In the genomic region with DNA sequence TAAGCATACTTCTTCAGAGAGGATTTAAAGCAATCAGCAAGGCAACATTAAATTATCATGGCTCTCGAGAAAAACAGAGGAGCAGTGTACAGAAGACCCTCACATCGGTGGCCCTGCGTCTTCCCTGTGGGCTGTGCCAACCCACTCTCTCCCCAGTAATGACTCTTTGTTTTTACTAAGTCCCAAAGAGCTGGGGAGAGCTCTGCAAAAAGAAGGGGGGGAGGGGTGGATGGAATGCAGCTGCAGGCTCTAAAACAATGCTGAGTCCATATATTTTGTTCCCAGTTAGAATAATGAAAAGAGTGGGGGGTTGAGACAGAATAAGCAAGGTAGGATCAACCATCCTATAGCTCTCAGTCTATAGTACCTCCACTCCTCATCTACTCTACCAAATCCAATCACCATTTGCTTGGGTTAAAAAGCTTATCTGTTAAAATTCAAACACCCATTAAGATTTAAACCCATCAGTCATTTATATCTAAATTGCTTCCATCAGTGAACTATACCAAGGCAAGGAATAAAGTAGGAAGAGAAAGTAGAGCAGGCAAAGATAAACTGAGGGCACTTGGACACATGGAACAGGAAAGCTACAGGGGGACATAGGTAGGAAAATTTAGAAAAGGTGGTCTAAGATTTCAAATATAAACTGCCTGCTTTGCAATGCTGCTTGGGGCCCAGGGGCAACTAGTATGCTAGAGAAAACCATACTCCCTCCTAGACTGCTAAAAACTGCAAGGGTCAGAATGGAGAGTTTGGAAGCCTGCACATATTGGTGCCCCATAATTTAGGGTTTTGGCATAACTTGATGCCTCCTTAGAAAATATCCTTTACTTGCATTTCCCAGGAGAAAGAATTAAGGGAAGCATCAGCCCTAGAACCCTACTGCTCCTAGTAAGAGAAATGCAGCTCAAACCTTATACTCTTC, we compare ENCODE assay signal across 1 cellular context.
TF ChIP-seq lines count a peak whose summit lies in the region.

No MANE protein-coding gene starts in this region.

TF ChIP-seq in HepG2, 621 proteins besides CTCF, POLR2A, EP300 and RAD21:
- TF ChIP-seq PRPF4 (IDR thresholded peaks at IDR 0.05; ENCODE audit: low read depth, low read length, poor library complexity, severe bottlenecking) (no peak), GFI1 (CRISPR knock-in tag; IDR thresholded peaks at IDR 0.05; ENCODE audit: borderline replicate concordance) (no peak), MIER2 (CRISPR knock-in tag; IDR thresholded peaks at IDR 0.05) (no peak), ZNF572 (CRISPR knock-in tag; IDR thresholded peaks at IDR 0.05) (no peak), ZNF329 (CRISPR knock-in tag; IDR thresholded peaks at IDR 0.05; ENCODE audit: low read depth) (no peak), ZNF800 (CRISPR knock-in tag; IDR thresholded peaks at IDR 0.05) (no peak), ZNF143 (CRISPR knock-in tag; IDR thresholded peaks at IDR 0.05) (no peak), ZNF672 (CRISPR knock-in tag; IDR thresholded peaks at IDR 0.05) (no peak), POGZ (CRISPR knock-in tag; IDR thresholded peaks at IDR 0.05) (no peak), NAIF1 (CRISPR knock-in tag; IDR thresholded peaks at IDR 0.05; ENCODE audit: borderline replicate concordance) (no peak), RBM22 (optimal IDR thresholded peaks at IDR 0.05; ENCODE audit: low read length) (peak; percentile 79)
- TF ChIP-seq, protein P1, sequence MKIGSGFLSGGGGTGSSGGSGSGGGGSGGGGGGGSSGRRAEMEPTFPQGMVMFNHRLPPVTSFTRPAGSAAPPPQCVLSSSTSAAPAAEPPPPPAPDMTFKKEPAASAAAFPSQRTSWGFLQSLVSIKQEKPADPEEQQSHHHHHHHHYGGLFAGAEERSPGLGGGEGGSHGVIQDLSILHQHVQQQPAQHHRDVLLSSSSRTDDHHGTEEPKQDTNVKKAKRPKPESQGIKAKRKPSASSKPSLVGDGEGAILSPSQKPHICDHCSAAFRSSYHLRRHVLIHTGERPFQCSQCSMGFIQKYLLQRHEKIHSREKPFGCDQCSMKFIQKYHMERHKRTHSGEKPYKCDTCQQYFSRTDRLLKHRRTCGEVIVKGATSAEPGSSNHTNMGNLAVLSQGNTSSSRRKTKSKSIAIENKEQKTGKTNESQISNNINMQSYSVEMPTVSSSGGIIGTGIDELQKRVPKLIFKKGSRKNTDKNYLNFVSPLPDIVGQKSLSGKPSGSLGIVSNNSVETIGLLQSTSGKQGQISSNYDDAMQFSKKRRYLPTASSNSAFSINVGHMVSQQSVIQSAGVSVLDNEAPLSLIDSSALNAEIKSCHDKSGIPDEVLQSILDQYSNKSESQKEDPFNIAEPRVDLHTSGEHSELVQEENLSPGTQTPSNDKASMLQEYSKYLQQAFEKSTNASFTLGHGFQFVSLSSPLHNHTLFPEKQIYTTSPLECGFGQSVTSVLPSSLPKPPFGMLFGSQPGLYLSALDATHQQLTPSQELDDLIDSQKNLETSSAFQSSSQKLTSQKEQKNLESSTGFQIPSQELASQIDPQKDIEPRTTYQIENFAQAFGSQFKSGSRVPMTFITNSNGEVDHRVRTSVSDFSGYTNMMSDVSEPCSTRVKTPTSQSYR (CRISPR knock-in tag; IDR thresholded peaks at IDR 0.05; ENCODE audit: borderline replicate concordance), result peak; percentile 50; the same call in 1 of the 2 replicates
- TF ChIP-seq, protein P2, sequence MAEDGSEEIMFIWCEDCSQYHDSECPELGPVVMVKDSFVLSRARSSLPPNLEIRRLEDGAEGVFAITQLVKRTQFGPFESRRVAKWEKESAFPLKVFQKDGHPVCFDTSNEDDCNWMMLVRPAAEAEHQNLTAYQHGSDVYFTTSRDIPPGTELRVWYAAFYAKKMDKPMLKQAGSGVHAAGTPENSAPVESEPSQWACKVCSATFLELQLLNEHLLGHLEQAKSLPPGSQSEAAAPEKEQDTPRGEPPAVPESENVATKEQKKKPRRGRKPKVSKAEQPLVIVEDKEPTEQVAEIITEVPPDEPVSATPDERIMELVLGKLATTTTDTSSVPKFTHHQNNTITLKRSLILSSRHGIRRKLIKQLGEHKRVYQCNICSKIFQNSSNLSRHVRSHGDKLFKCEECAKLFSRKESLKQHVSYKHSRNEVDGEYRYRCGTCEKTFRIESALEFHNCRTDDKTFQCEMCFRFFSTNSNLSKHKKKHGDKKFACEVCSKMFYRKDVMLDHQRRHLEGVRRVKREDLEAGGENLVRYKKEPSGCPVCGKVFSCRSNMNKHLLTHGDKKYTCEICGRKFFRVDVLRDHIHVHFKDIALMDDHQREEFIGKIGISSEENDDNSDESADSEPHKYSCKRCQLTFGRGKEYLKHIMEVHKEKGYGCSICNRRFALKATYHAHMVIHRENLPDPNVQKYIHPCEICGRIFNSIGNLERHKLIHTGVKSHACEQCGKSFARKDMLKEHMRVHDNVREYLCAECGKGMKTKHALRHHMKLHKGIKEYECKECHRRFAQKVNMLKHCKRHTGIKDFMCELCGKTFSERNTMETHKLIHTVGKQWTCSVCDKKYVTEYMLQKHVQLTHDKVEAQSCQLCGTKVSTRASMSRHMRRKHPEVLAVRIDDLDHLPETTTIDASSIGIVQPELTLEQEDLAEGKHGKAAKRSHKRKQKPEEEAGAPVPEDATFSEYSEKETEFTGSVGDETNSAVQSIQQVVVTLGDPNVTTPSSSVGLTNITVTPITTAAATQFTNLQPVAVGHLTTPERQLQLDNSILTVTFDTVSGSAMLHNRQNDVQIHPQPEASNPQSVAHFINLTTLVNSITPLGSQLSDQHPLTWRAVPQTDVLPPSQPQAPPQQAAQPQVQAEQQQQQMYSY (CRISPR knock-in tag; IDR thresholded peaks at IDR 0.05), result no peak
